ENCODE assay signal across 8 cellular contexts in genomic region chr10:85995791-85996190, GRCh38.
DNase-seq lines count a peak whose midpoint lies in the region; ATAC-seq, FAIRE-seq and TF ChIP-seq lines count a peak whose summit lies in the region.

No MANE protein-coding gene starts in this region.

- no peak for ATAC-seq in GM19467 (IDR thresholded peaks at IDR 0.05; ENCODE audit: unreplicated experiment)
- no peak for ATAC-seq in HG02938 (IDR thresholded peaks at IDR 0.05; ENCODE audit: unreplicated experiment)

- H3K27ac ChIP-seq in dorsolateral prefrontal cortex, result peak overlapping the region in 1 of 59 donors; percentile 19

- in situ Hi-C loops in G401 (cut with HindIII; ENCODE audit: low sequenced_read_pairs), result no loop called here

- peak; percentile 33 for DNase-seq in G401 (ENCODE audit: low spot score)
- DNase-seq in H54 (ENCODE audit: insufficient read length, low spot score), result peak; percentile 23
- DNase-seq in NCI-H446 treated with DMSO at 0.1 percent for 48 hours (lab: John Stamatoyannopoulos, UW), result peak; percentile 6
- DNase-seq in dorsolateral prefrontal cortex, result peak in 4 of 10 donors; percentile 14 to 61 (median 56)
- no peak for DNase-seq in retinal pigment epithelial cell (ENCODE audit: low read depth)
- no peak for DNase-seq in GM19240 (ENCODE audit: insufficient read length, low spot score)

- H3K27me3 ChIP-seq in dorsolateral prefrontal cortex, result no peaks in the 10 kb centered on the region

- TF ChIP-seq POLR2A in H54 (IDR thresholded peaks at IDR 0.05; ENCODE audit: low read depth, low read length), result no peak

- no peak overlapping the region for H3K4me3 ChIP-seq in dorsolateral prefrontal cortex
- no peak overlapping the region for H3K4me3 ChIP-seq in retinal pigment epithelial cell (ENCODE audit: low read length)

- TF ChIP-seq CTCF in dorsolateral prefrontal cortex (IDR thresholded peaks at IDR 0.05 in 54 of 56, conservative IDR thresholded peaks at IDR 0.05 in 2 of 56; ENCODE audit: low read depth in 1 of 56, partially characterized antibody in 56 of 56) (peak in 54 of 56 donors; percentile 23 to 74 (median 58)), retinal pigment epithelial cell (conservative IDR thresholded peaks at IDR 0.05; ENCODE audit: low read depth, low read length) (peak; percentile 20)

- intact Hi-C loops in dorsolateral prefrontal cortex (cut with DNase I), result loop anchor here (5.0 kb wide), 2 partner anchors 372 to 382 kb away; partner anchors contain the start of gene GRID1 (in 1 of the 2)

- FAIRE-seq in H54 (lab: Jason Lieb, UNC), result peak; percentile 82

Comparison
In these comparisons a context has a peak if more than half of its experiments do, and no peak if none do; other contexts are left out.
1. DNase-seq: peak in G401 (single experiment), H54 (single experiment) and NCI-H446 treated with DMSO at 0.1 percent for 48 hours (single experiment); none in retinal pigment epithelial cell (single experiment) and GM19240 (single experiment).